In the genomic region with DNA sequence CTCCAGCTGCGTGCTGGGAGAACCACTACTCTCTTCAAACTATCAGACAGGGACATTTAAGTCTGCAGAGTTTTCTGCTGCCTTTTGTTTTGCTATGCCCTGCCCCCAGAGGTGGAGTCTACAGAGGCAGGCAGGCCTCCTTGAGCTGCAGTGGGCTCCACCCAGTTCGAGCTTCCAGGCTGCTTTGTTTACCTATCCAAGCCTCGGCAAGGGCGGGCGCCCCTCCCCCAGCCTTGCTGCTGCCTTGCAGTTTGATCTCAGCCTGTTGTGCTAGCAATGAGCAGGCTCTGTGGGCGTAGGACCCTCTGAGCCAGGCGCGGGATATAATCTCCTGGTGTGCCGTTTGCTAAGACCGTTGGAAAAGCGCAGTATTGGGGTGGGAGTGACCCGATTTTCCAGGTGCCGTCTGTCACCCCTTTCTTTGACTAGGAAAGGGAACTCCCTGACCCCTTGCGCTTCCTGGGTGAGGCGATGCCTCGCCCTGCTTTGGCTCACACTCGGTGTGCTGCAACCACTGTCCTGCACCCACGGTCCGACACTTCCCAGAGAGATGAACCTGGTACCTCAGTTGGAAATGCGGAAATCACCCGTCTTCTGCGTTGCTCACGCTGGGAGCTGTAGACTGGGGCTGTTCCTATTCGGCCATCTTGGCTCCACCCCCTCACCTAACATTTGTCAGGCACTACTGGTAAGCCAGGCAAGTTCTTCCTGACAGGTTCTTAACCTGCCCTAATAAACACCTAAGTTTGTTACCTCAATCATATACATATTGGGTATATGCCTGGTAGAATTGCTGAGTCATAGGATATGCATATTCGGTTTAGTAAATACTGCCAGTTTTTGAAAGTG, we compare ENCODE assay signal across 8 cellular contexts. TPM values are rescaled to one million over a fixed set of nuclear protein-coding genes. Genes with fewer than 3 reads are reported as not detected.
DNase-seq lines count a peak whose midpoint lies in the region; ATAC-seq, FAIRE-seq and TF ChIP-seq lines count a peak whose summit lies in the region.
"Not testable (repeated sequence)": the region's sequence is repeated elsewhere in the genome, so short reads cannot be mapped to it uniquely, and the experiment has no call there.

No MANE protein-coding gene starts in this region.

- WGBS in K562 (ENCODE audit: insufficient coverage, low coverage, missing lambda C conversion rate): 60% methylated on average over 18 of the region's 25 CpGs

- H3K9me3 ChIP-seq in HEK293 (ENCODE audit: control insufficient read depth, insufficient read depth, low read depth, low read length); K562 (replicated peaks; ENCODE audit: control insufficient read depth, insufficient read depth, low read depth, low read length); mucosa of descending colon: not testable (repeated sequence)

- ATAC-seq in K562: peak; percentile 80
- not testable (repeated sequence) for ATAC-seq in mucosa of descending colon

- TF ChIP-seq CTCF in C4-2B (conservative IDR thresholded peaks at IDR 0.05); HEK293 (tag by site-specific recombination; IDR thresholded peaks at IDR 0.05); K562 (IDR thresholded peaks at IDR 0.05 in 2 of 3, conservative IDR thresholded peaks at IDR 0.05 in 1 of 3; ENCODE audit: insufficient read depth in 2 of 3, low read depth in 1 of 3, low read length in 3 of 3); mucosa of descending colon (IDR thresholded peaks at IDR 0.05); type B pancreatic cell (conservative IDR thresholded peaks at IDR 0.05): not testable (repeated sequence)

- H3K36me3 ChIP-seq in HEK293 (ENCODE audit: control insufficient read depth in 2 of 2, insufficient read depth in 1 of 2, low read length in 2 of 2): peaks cover 4 to 20% of the 10 kb centered on the region in 2 experiments
- peaks cover 25% of the 10 kb centered on the region for H3K36me3 ChIP-seq in K562 (ENCODE audit: control insufficient read depth, insufficient read depth, low read length)
- not testable (repeated sequence) for H3K36me3 ChIP-seq in mucosa of descending colon (ENCODE audit: low read depth)

- POLR2A ChIA-PET in HEK293 (lab: Yijun Ruan, JAX): not testable (repeated sequence)
- POLR2A ChIA-PET in K562 (lab: Yijun Ruan, JAX): interaction anchor here (1.0 to 2.8 kb wide), 4 partner anchors 8 to 14 kb away, joined by 3 to 10 read pairs (median 3); a partner anchor contains a TSS

- H3K4me3 ChIP-seq in HEK293 (ENCODE audit: low read depth, low read length); K562; mucosa of descending colon: not testable (repeated sequence)

- not testable (repeated sequence) for TF ChIP-seq RAD21 in K562 (CRISPR knock-in tag; conservative IDR thresholded peaks at IDR 0.05 in 1 of 2, IDR thresholded peaks at IDR 0.05 in 1 of 2)

- not testable (repeated sequence) for TF ChIP-seq POLR2A in K562 (conservative IDR thresholded peaks at IDR 0.05)

- not testable (repeated sequence) for H3K4me3 Mint-ChIP-seq in type B pancreatic cell

- not testable (repeated sequence) for BruUV-seq in K562 (replicated peaks; lab: Mats Ljungman, UMichigan)

- CTCF ChIA-PET in HEK293 (lab: Yijun Ruan, JAX); K562 (lab: Yijun Ruan, JAX; ENCODE audit: low intra/inter-chr PET ratio): not testable (repeated sequence)

- in situ Hi-C loops in K562 (cut with MboI): not testable (repeated sequence)

- H3K9me1 ChIP-seq in K562 (ENCODE audit: control insufficient read depth, insufficient read depth, low read length): not testable (repeated sequence)

- DNase-seq in NCI-H460 (ENCODE audit: extremely low read depth, low read depth) (peak; percentile 65), SHP77 (lab: John Stamatoyannopoulos, UW) (peak; percentile 48 to 64), K562 (ENCODE audit: extremely low read depth in 1 of 4, low spot score in 3 of 4) (peak in 1 of 4 experiments; percentile 66), mucosa of descending colon (peak; percentile 67 to 80 (median 67)), type B pancreatic cell (ENCODE audit: extremely low spot score, unreplicated experiment) (peak; percentile 40)
- not testable (repeated sequence) for DNase-seq in epithelial cell of prostate (ENCODE audit: low read depth, low spot score)

- intact Hi-C loops in K562 (cut with micrococcal nuclease); mucosa of descending colon (cut with DNase I, micrococcal nuclease): not testable (repeated sequence)

- not testable (repeated sequence) for TF ChIP-seq EP300 in K562 (IDR thresholded peaks at IDR 0.05; ENCODE audit: low read length)

- not testable (repeated sequence) for H3K4me1 Mint-ChIP-seq in type B pancreatic cell (ENCODE audit: unreplicated experiment)

- not testable (repeated sequence) for H4K20me1 ChIP-seq in K562 (replicated peaks; ENCODE audit: control insufficient read depth, insufficient read depth, low read length)

- not testable (repeated sequence) for FAIRE-seq in K562 (lab: Jason Lieb, UNC)

- peaks cover 52% of the 10 kb centered on the region for H3K79me2 ChIP-seq in K562 (ENCODE audit: control insufficient read depth, insufficient read depth, low read length)

- H3K27me3 ChIP-seq in K562 (ENCODE audit: control insufficient read depth in 2 of 2, insufficient read depth in 2 of 2, low read length in 2 of 2): not testable (repeated sequence)

- H3K4me2 ChIP-seq in K562 (ENCODE audit: insufficient read depth, low read length): not testable (repeated sequence)

- H3K27ac ChIP-seq in C4-2B (peak overlapping the region; percentile 29; the same call in 1 of the 2 replicates), K562 (ENCODE audit: extremely low read depth, low read depth, low read length) (peak overlapping the region; percentile 60; the same call in 2 of the 3 replicates), epithelial cell of prostate (peak overlapping the region; percentile 26)
- H3K27ac ChIP-seq in HEK293 (ENCODE audit: extremely low read depth, low read depth, low read length): not testable (repeated sequence)

- not testable (repeated sequence) for H3K27ac Mint-ChIP-seq in type B pancreatic cell

- H3K4me1 ChIP-seq in HEK293 (ENCODE audit: control insufficient read depth, insufficient read depth, low read length); mucosa of descending colon (ENCODE audit: low read depth): not testable (repeated sequence)
- H3K4me1 ChIP-seq in K562 (replicated peaks in 1 of 2; ENCODE audit: control insufficient read depth in 2 of 2, insufficient read depth in 2 of 2, low read length in 2 of 2): peaks cover 3 to 17% of the 10 kb centered on the region in 2 experiments

- H3K27me3 Mint-ChIP-seq in type B pancreatic cell: not testable (repeated sequence)

- not testable (repeated sequence) for H2AFZ ChIP-seq in K562 (ENCODE audit: low read depth, low read length)

- not testable (repeated sequence) for H3K9ac ChIP-seq in K562 (ENCODE audit: insufficient read depth in 1 of 2, low read depth in 2 of 2, low read length in 2 of 2)

- H3K36me3 Mint-ChIP-seq in type B pancreatic cell: peaks cover 43% of the 10 kb centered on the region

- H3K9me3 Mint-ChIP-seq in type B pancreatic cell: not testable (repeated sequence)

RNA-seq across cellular contexts. Expression of a gene that starts 12.8 kb away (rescaled TPM):
- total RNA-seq in NCI-H460 (2014; rRNA removed; shearing (Covaris generic)): 22.7 and 25.2 TPM in 2 replicates
- 35.0 and 53.1 TPM in 2 replicates for polyA plus RNA-seq in NCI-H460 (2014; cell fraction: nucleus; rRNA removed)
- 153 and 177 TPM in 2 replicates for total RNA-seq in K562 (2011; cell fraction: chromatin; rRNA removed; ENCODE audit: low replicate concordance)
- total RNA-seq in K562 (2011; cell fraction: nucleolus; rRNA removed): 96.4 and 101 TPM in 2 replicates
- 140 and 180 TPM in 2 replicates for total RNA-seq in K562 (2011; cell fraction: nucleoplasm; rRNA removed)
- total RNA-seq in K562 (2014; rRNA removed) (35.4 and 36.1 TPM in 2 replicates), K562 (2014; rRNA removed; fragmentation: Illumina TruSeq; extraction: Trizol) (33.6 and 37.3 TPM in 2 replicates), K562 (2015; rRNA removed; fragmentation: Illumina TruSeq; extraction: Trizol) (38.9 and 41.1 TPM in 2 replicates), K562 (2021) (39.9 and 46.2 TPM in 2 replicates), mucosa of descending colon (10 to 100 TPM in 2 of 3 donors, 1 to 10 TPM in 1; 6.0 to 15.7 (median 13.4) TPM), type B pancreatic cell (ENCODE audit: low replicate concordance) (14.4 and 39.7 TPM in 2 replicates)
- polyA plus RNA-seq in K562 (2011; rRNA removed) (59.4 and 63.0 TPM in 2 replicates), K562 (2014; fragmentation: Illumina TruSeq; extraction: Trizol) (44.9 and 49.8 TPM in 2 replicates), K562 (2014; fragmentation: Nextera tagmentation; extraction: Ambion mirVana) (10 to 100 TPM; 30.6 to 38.9 TPM), K562 (2014; rRNA removed) (35.5 and 49.5 TPM in 2 replicates)
- polyA plus RNA-seq in K562 (2011; cell fraction: cytosol; rRNA removed): 36.2 and 39.3 TPM in 2 replicates
- 103 and 125 TPM in 2 replicates for polyA plus RNA-seq in K562 (2011; cell fraction: nucleus; rRNA removed)
- 35.5 and 43.1 TPM in 2 replicates for polyA plus RNA-seq in K562 (2012)
- 65.4 and 67.6 TPM in 2 replicates for polyA minus RNA-seq in K562 (2011; rRNA and poly(A)+ RNA removed)
- 22.3 and 36.6 TPM in 2 replicates for polyA minus RNA-seq in K562 (2011; cell fraction: cytosol; rRNA and poly(A)+ RNA removed)
- polyA minus RNA-seq in K562 (2011; cell fraction: nucleus; rRNA and poly(A)+ RNA removed): 46.7 and 67.0 TPM in 2 replicates

RNA-seq across cellular contexts. Expression of a gene that starts 12.8 kb away (rescaled TPM):
- total RNA-seq in NCI-H460 (2014; rRNA removed; shearing (Covaris generic)): 39.7 and 47.8 TPM in 2 replicates
- polyA plus RNA-seq in NCI-H460 (2014; cell fraction: nucleus; rRNA removed): 22.5 and 22.7 TPM in 2 replicates
- total RNA-seq in K562 (2011; cell fraction: chromatin; rRNA removed; ENCODE audit: low replicate concordance): 4.5 and 5.4 TPM in 2 replicates
- 10.2 and 10.3 TPM in 2 replicates for total RNA-seq in K562 (2011; cell fraction: nucleolus; rRNA removed)
- total RNA-seq in K562 (2011; cell fraction: nucleoplasm; rRNA removed): 10.8 and 23.1 TPM in 2 replicates
- total RNA-seq in K562 (2014; rRNA removed) (60.9 and 67.5 TPM in 2 replicates), K562 (2014; rRNA removed; fragmentation: Illumina TruSeq; extraction: Trizol) (42.6 and 47.1 TPM in 2 replicates), K562 (2015; rRNA removed; fragmentation: Illumina TruSeq; extraction: Trizol) (26.7 and 43.8 TPM in 2 replicates), K562 (2021) (48.9 and 51.4 TPM in 2 replicates), mucosa of descending colon (10 to 100 TPM; 19.6 to 43.4 (median 41.9) TPM), type B pancreatic cell (ENCODE audit: low replicate concordance) (23.1 TPM in 2 replicates)
- polyA plus RNA-seq in K562 (2011; rRNA removed) (82.7 and 83.2 TPM in 2 replicates), K562 (2014; fragmentation: Illumina TruSeq; extraction: Trizol) (15.8 and 31.7 TPM in 2 replicates), K562 (2014; fragmentation: Nextera tagmentation; extraction: Ambion mirVana) (10 to 100 TPM; 32.9 to 46.6 TPM), K562 (2014; rRNA removed) (61.1 and 71.1 TPM in 2 replicates)
- 76.4 and 103 TPM in 2 replicates for polyA plus RNA-seq in K562 (2011; cell fraction: cytosol; rRNA removed)
- 23.4 and 40.4 TPM in 2 replicates for polyA plus RNA-seq in K562 (2011; cell fraction: nucleus; rRNA removed)
- 47.2 and 87.1 TPM in 2 replicates for polyA plus RNA-seq in K562 (2012)
- polyA minus RNA-seq in K562 (2011; rRNA and poly(A)+ RNA removed): 8.6 and 11.1 TPM in 2 replicates
- polyA minus RNA-seq in K562 (2011; cell fraction: cytosol; rRNA and poly(A)+ RNA removed): 7.8 and 12.2 TPM in 2 replicates
- polyA minus RNA-seq in K562 (2011; cell fraction: nucleus; rRNA and poly(A)+ RNA removed): 4.7 and 7.3 TPM in 2 replicates
